Comparison of ENCODE assay signal across 1 cellular context in the genomic region with DNA sequence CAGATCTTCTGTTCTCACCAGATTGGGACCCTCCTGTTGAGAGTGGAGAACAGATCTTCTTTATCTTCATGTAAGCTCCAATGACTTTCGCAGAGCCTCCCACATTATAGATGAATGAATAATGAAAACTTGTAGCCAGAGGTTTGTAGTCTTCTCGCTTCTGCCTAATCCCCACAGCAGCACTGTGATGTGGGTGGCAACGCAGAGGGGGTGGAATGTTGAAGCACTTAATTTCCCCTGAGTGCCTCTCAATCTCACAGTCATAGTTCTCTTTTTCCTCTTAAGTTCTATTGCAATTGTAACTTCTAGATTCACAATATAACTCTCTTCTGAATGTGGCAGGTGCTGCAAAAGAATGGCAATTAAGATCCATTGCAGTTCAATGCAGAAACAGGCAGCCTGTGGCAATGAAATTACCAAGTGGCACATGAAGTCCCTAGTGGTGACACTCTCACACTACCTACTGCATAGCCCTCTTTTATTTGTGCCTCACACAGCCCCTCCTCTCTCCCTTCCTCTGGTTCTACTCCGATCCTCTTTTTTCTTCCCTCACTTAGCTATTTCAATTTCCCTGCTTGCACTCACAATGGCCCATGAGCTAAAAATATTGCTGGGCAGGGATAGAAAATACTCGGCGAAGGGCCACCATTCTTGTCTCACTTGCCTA.
TF ChIP-seq lines count a peak whose summit lies in the region.

No MANE protein-coding gene starts in this region.

TF ChIP-seq in GM23338, 12 proteins besides CTCF, POLR2A, EP300 and RAD21 (continued from another document):
- TF ChIP-seq ZNF331 (CRISPR knock-in tag; IDR thresholded peaks at IDR 0.05; ENCODE audit: low read depth) (no peak), EZH2phosphoT487 (IDR thresholded peaks at IDR 0.05; ENCODE audit: unreplicated experiment) (no peak), STAT1 (IDR thresholded peaks at IDR 0.05; ENCODE audit: unreplicated experiment) (no peak), NANOG (IDR thresholded peaks at IDR 0.05; ENCODE audit: borderline replicate concordance) (no peak), CREB1 (CRISPR knock-in tag; IDR thresholded peaks at IDR 0.05; ENCODE audit: low read depth) (no peak)
- TF ChIP-seq, protein P1, sequence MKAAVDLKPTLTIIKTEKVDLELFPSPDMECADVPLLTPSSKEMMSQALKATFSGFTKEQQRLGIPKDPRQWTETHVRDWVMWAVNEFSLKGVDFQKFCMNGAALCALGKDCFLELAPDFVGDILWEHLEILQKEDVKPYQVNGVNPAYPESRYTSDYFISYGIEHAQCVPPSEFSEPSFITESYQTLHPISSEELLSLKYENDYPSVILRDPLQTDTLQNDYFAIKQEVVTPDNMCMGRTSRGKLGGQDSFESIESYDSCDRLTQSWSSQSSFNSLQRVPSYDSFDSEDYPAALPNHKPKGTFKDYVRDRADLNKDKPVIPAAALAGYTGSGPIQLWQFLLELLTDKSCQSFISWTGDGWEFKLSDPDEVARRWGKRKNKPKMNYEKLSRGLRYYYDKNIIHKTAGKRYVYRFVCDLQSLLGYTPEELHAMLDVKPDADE (IDR thresholded peaks at IDR 0.05), result no peak
- TF ChIP-seq, protein P2, sequence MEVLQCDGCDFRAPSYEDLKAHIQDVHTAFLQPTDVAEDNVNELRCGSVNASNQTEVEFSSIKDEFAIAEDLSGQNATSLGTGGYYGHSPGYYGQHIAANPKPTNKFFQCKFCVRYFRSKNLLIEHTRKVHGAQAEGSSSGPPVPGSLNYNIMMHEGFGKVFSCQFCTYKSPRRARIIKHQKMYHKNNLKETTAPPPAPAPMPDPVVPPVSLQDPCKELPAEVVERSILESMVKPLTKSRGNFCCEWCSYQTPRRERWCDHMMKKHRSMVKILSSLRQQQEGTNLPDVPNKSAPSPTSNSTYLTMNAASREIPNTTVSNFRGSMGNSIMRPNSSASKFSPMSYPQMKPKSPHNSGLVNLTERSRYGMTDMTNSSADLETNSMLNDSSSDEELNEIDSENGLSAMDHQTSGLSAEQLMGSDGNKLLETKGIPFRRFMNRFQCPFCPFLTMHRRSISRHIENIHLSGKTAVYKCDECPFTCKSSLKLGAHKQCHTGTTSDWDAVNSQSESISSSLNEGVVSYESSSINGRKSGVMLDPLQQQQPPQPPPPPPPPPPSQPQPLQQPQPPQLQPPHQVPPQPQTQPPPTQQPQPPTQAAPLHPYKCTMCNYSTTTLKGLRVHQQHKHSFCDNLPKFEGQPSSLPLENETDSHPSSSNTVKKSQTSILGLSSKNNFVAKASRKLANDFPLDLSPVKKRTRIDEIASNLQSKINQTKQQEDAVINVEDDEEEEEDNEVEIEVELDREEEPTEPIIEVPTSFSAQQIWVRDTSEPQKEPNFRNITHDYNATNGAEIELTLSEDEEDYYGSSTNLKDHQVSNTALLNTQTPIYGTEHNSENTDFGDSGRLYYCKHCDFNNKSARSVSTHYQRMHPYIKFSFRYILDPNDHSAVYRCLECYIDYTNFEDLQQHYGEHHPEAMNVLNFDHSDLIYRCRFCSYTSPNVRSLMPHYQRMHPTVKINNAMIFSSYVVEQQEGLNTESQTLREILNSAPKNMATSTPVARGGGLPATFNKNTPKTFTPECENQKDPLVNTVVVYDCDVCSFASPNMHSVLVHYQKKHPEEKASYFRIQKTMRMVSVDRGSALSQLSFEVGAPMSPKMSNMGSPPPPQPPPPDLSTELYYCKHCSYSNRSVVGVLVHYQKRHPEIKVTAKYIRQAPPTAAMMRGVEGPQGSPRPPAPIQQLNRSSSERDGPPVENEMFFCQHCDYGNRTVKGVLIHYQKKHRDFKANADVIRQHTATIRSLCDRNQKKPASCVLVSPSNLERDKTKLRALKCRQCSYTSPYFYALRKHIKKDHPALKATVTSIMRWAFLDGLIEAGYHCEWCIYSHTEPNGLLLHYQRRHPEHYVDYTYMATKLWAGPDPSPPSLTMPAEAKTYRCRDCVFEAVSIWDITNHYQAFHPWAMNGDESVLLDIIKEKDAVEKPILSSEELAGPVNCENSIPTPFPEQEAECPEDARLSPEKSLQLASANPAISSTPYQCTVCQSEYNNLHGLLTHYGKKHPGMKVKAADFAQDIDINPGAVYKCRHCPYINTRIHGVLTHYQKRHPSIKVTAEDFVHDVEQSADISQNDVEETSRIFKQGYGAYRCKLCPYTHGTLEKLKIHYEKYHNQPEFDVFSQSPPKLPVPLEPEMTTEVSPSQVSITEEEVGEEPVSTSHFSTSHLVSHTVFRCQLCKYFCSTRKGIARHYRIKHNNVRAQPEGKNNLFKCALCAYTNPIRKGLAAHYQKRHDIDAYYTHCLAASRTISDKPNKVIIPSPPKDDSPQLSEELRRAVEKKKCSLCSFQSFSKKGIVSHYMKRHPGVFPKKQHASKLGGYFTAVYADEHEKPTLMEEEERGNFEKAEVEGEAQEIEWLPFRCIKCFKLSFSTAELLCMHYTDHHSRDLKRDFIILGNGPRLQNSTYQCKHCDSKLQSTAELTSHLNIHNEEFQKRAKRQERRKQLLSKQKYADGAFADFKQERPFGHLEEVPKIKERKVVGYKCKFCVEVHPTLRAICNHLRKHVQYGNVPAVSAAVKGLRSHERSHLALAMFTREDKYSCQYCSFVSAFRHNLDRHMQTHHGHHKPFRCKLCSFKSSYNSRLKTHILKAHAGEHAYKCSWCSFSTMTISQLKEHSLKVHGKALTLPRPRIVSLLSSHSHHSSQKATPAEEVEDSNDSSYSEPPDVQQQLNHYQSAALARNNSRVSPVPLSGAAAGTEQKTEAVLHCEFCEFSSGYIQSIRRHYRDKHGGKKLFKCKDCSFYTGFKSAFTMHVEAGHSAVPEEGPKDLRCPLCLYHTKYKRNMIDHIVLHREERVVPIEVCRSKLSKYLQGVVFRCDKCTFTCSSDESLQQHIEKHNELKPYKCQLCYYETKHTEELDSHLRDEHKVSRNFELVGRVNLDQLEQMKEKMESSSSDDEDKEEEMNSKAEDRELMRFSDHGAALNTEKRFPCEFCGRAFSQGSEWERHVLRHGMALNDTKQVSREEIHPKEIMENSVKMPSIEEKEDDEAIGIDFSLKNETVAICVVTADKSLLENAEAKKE (CRISPR knock-in tag; IDR thresholded peaks at IDR 0.05), result no peak
